Comparison of ENCODE assay signal across 8 cellular contexts in the genomic region with DNA sequence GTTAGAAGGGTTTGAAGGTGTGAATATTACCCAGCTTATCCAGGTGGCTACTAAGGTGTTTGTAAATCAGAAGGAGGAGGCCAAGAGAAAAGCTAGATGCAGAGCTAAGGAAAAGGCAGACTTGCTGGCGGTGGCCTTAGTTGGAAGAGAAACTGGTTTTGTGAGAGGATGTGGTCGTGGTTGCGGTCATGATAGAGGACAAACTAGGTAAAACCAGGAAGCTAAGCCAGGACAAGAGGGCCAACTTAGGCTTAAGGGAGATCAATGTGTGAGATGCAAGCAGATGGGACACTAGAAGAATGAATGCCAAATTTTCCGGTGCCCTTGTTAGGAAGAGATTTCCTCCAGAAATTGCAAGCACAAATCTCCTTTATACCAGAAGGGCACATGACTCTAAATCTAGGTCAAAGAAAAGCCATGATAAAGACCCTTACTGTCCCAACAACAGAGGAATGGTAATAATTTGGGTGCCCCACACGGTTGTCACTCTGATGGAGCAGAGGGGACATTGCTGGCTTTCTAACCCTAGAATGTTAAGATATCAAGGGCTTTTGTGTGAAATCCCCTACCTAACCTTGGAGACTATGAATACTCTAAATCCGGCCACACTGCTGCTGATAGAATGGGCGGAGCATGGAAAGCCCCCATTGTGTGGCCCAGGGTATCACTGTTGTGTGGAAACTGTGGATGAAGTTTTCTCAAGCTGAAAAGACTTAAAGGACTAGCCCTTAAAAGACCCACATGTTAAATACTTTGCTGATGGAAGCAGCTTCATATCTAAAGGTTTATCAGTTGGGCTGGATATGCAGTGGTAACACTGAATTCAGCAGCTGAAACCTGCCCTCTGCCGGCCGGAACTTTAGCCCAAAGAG. TPM values are rescaled to one million over a fixed set of nuclear protein-coding genes. Genes with fewer than 3 reads are reported as not detected.
DNase-seq lines count a peak whose midpoint lies in the region; ATAC-seq and TF ChIP-seq lines count a peak whose summit lies in the region.

No MANE protein-coding gene starts in this region.

- TF ChIP-seq CTCF in 22Rv1 (IDR thresholded peaks at IDR 0.05) (peak; percentile 71), GM10266 (IDR thresholded peaks at IDR 0.05; ENCODE audit: control insufficient read depth, insufficient read depth, low read depth, missing control alignments) (peak; percentile 71)

- H3K36me3 Mint-ChIP-seq in activated naive CD8-positive, alpha-beta T cell treated with anti-CD3 and anti-CD28 coated beads for 36 hours, result no peaks in the 10 kb centered on the region

- peaks cover 16% of the 10 kb centered on the region for H3K4me1 Mint-ChIP-seq in activated naive CD8-positive, alpha-beta T cell treated with anti-CD3 and anti-CD28 coated beads for 36 hours

- peaks cover 19% of the 10 kb centered on the region for H3K9me3 Mint-ChIP-seq in activated naive CD8-positive, alpha-beta T cell treated with anti-CD3 and anti-CD28 coated beads for 36 hours

- peak overlapping the region; percentile 67 for H3K27ac Mint-ChIP-seq in activated naive CD8-positive, alpha-beta T cell treated with anti-CD3 and anti-CD28 coated beads for 36 hours

- peak; percentile 44 for DNase-seq in GM10266 (ENCODE audit: extremely low spot score)
- peak; percentile 10 for DNase-seq in NCI-H526 treated with DMSO at 0.1 percent for 48 hours (lab: John Stamatoyannopoulos, UW)
- peak; percentile 33 for DNase-seq in activated naive CD8-positive, alpha-beta T cell treated with anti-CD3 and anti-CD28 coated beads for 36 hours
- DNase-seq in stimulated activated CD8-positive, alpha-beta memory T cell treated with anti-CD3 and anti-CD28 coated beads, Interleukin-4, amount 100 ng/mL, for 48 hours, result peak; percentile 40
- no peak for DNase-seq in mucosa of gallbladder (ENCODE audit: low spot score)
- no peak for DNase-seq in pons (ENCODE audit: low spot score)

- peak; percentile 49 for ATAC-seq in HG02610 (IDR thresholded peaks at IDR 0.05; ENCODE audit: unreplicated experiment)

- H3K4me3 Mint-ChIP-seq in activated naive CD8-positive, alpha-beta T cell treated with anti-CD3 and anti-CD28 coated beads for 36 hours, result no peak overlapping the region

- peaks cover 27% of the 10 kb centered on the region for H3K27me3 Mint-ChIP-seq in activated naive CD8-positive, alpha-beta T cell treated with anti-CD3 and anti-CD28 coated beads for 36 hours

- H3K27ac ChIP-seq in 22Rv1, result no peak overlapping the region

RNA-seq across cellular contexts. Expression of a gene that starts 7.8 kb away (rescaled TPM):
- total RNA-seq in activated naive CD8-positive, alpha-beta T cell treated with anti-CD3 and anti-CD28 coated beads for 36 hours, result not detected
- not detected for total RNA-seq in mucosa of gallbladder

RNA-seq across cellular contexts. Expression of a gene that starts 53.6 kb away (rescaled TPM):
- 10 to 100 TPM; 20.5 to 22.1 TPM for total RNA-seq in activated naive CD8-positive, alpha-beta T cell treated with anti-CD3 and anti-CD28 coated beads for 36 hours
- total RNA-seq in mucosa of gallbladder, result 77.9 TPM

Comparison
In these comparisons a context has a peak if more than half of its experiments do, and no peak if none do; other contexts are left out.
1. DNase-seq: peak in GM10266 (single experiment), NCI-H526 treated with DMSO at 0.1 percent for 48 hours (single experiment), activated naive CD8-positive, alpha-beta T cell treated with anti-CD3 and anti-CD28 coated beads for 36 hours (single experiment) and stimulated activated CD8-positive, alpha-beta memory T cell treated with anti-CD3 and anti-CD28 coated beads, Interleukin-4, amount 100 ng/mL, for 48 hours (single experiment); none in mucosa of gallbladder (single experiment) and pons (single experiment).